In the genomic region with DNA sequence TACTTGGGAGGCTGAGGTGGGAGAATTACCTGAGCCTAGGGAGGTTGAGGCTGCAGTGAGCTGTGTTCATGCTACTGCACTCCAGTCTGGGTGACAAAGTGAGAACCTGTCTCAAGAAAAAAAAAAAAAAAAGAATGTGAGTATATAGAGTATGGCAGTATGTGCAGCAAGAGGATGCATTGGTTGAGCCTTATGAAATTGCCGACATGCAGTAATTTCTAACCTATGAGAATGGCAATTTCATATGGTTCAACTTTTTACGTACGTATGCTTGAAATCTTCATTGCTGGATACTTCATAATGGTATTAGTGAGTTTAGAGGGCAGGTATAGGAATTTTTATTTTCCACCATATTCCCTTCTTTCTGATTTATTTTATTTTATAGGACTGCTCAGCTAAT, we compare ENCODE assay signal across 20 cellular contexts.
"Had no signal": no experiment of that assay in that cellular context is flagged by ENCODE, and none has a peak within 500 bp of the region (broad histone marks: within the 10 kb centered on the region; RNA-seq: fewer than 3 reads in every experiment).

No MANE protein-coding gene starts in this region.

- ATAC-seq: activated CD8-positive, alpha-beta T cell treated with anti-CD3 and anti-CD28 coated beads, Interleukin-2, amount 10 ng/mL, durations not matched to agents 7 days and 5 days had no signal

- DNase-seq: activated CD4-positive, CD25-positive, alpha-beta regulatory T cell; activated CD8-positive, alpha-beta memory T cell treated with anti-CD3 and anti-CD28 coated beads, Interleukin-2, amount 50 U/mL, for 48 hours; activated CD8-positive, alpha-beta T cell treated with anti-CD3 and anti-CD28 coated beads, Interleukin-2, amount 10 ng/mL, durations not matched to agents 7 days and 5 days; activated effector memory CD4-positive, alpha-beta T cell treated with anti-CD3 and anti-CD28 coated beads, Interleukin-2, amount 50 U/mL, for 16 hours; activated naive CD4-positive, alpha-beta T cell treated with Interleukin-2 at 50 U/mL for 16 hours; activated T-cell treated with anti-CD3 and anti-CD28 coated beads, Interleukin-2, amount 50 U/mL, for 1 hour; anterior cingulate cortex; cerebellar nuclear complex; Kasumi-1; NCI-H1105 treated with DMSO at 0.1 percent for 48 hours; NCI-H1436 treated with DMSO at 0.1 percent for 48 hours; NCI-H187; NCI-H2081; NCI-H510A treated with DMSO at 0.1 percent for 48 hours; NK-92 treated with Interleukin-12 subunit alpha and Interleukin-12 subunit beta, amount 100 ng/mL, for 24 hours; OCI-M1; SHP77 treated with DMSO at 0.1 percent for 48 hours; T-helper 1 cell had no signal

- H3K27ac Mint-ChIP-seq: activated CD8-positive, alpha-beta T cell treated with anti-CD3 and anti-CD28 coated beads, Interleukin-2, amount 10 ng/mL, durations not matched to agents 7 days and 5 days; activated naive CD4-positive, alpha-beta T cell treated with anti-CD3 and anti-CD28 coated beads, Interleukin-2, amount 50 U/mL, for 72 hours had no signal

- H3K27ac ChIP-seq: VCaP had no signal

- H3K4me3 Mint-ChIP-seq: activated CD8-positive, alpha-beta T cell treated with anti-CD3 and anti-CD28 coated beads, Interleukin-2, amount 10 ng/mL, durations not matched to agents 7 days and 5 days had no signal

- H3K9me3 Mint-ChIP-seq: activated naive CD4-positive, alpha-beta T cell treated with anti-CD3 and anti-CD28 coated beads, Interleukin-2, amount 50 U/mL, for 72 hours had no signal
